In genomic region chr1:203011582-203011981, GRCh38 we compare ENCODE assay signal across 1 cellular context.
TF ChIP-seq lines count a peak whose summit lies in the region.

No MANE protein-coding gene starts in this region.

TF ChIP-seq in K562, 482 proteins besides CTCF, POLR2A, EP300 and RAD21 (continued from another document):
- TF ChIP-seq ZNF512 (tag; IDR thresholded peaks at IDR 0.05) (0 out of 2 replicates have a peak, but pooled peaks have one; percentile 39), LCOR (CRISPR knock-in tag; IDR thresholded peaks at IDR 0.05) (no peak), NR3C1 (CRISPR knock-in tag; IDR thresholded peaks at IDR 0.05) (no peak), PBX2 (CRISPR knock-in tag; IDR thresholded peaks at IDR 0.05; ENCODE audit: low read depth) (no peak), PBX2 (tag; conservative IDR thresholded peaks at IDR 0.05; ENCODE audit: low read depth) (peak; percentile 86), MEIS2 (IDR thresholded peaks at IDR 0.05; ENCODE audit: partially characterized antibody) (peak; percentile 76), ZNF324 (CRISPR knock-in tag; IDR thresholded peaks at IDR 0.05) (no peak), ZMIZ1 (IDR thresholded peaks at IDR 0.05; ENCODE audit: low read depth in 2 of 2, low read length in 2 of 2) (no peak), CHD4 (IDR thresholded peaks at IDR 0.05; ENCODE audit: insufficient read depth, insufficient replicate concordance, low read depth, low read length, poor library complexity, severe bottlenecking) (no peak), RBM14 (IDR thresholded peaks at IDR 0.05; ENCODE audit: borderline replicate concordance, insufficient read depth, low read depth, low read length) (no peak), CEBPG (CRISPR knock-in tag; IDR thresholded peaks at IDR 0.05) (no peak), CEBPG (tag; conservative IDR thresholded peaks at IDR 0.05 in 1 of 2, IDR thresholded peaks at IDR 0.05 in 1 of 2) (no peak), ZNF644 (tag; IDR thresholded peaks at IDR 0.05; ENCODE audit: low read depth) (no peak), ARNT (IDR thresholded peaks at IDR 0.05) (no peak), FUS (optimal IDR thresholded peaks at IDR 0.05; ENCODE audit: low read depth, low read length) (no peak), ETV5 (CRISPR knock-in tag; IDR thresholded peaks at IDR 0.05; ENCODE audit: low read depth) (no peak), PKNOX1 (IDR thresholded peaks at IDR 0.05) (peak; percentile 80), ZNF282 (CRISPR knock-in tag; IDR thresholded peaks at IDR 0.05) (no peak), HDAC3 (IDR thresholded peaks at IDR 0.05; ENCODE audit: borderline replicate concordance, partially characterized antibody) (no peak)
